In the genomic region with DNA sequence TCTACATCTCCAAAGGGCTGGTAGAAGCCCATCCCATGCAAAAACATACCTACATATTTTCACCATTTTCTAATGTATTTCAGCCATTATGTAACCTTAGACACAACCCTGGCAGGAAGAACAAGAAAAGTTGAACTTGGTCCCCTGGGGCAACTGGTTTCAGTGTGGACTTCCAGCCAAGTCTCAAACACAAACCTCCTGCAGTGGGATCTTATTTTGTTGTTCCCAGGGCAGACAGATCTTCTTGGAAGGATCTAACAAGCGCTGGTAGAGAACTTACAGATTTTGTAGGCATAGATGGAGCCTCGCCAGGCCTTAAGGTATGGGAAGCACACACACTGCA, we compare ENCODE assay signal across 28 cellular contexts.
"Had no signal": no experiment of that assay in that cellular context is flagged by ENCODE, and none has a peak within 500 bp of the region (broad histone marks: within the 10 kb centered on the region; RNA-seq: fewer than 3 reads in every experiment).

No MANE protein-coding gene starts in this region.

- H3K36me3 ChIP-seq: adrenal gland, ascending aorta, brain microvascular endothelial cell, lower lobe of right lung, neural progenitor cell, right atrium auricular region, vagina had no signal

- H3K9me3 ChIP-seq: adrenal gland, ascending aorta, lower lobe of right lung, right atrium auricular region, testis, vagina had no signal

- H3K9ac ChIP-seq: neural progenitor cell, parathyroid adenoma had no signal

- H3K4me1 ChIP-seq: lower lobe of right lung, parathyroid adenoma had no signal

- DNase-seq: activated CD4-positive, alpha-beta T cell treated with anti-CD3 and anti-CD28 coated beads for 36 hours; activated CD4-positive, CD25-positive, alpha-beta regulatory T cell; activated naive CD4-positive, alpha-beta T cell treated with anti-CD3 and anti-CD28 coated beads for 36 hours; activated naive CD8-positive, alpha-beta T cell treated with anti-CD3 and anti-CD28 coated beads for 36 hours; activated T-cell treated with anti-CD3 and anti-CD28 coated beads for 4 hours; activated T-cell treated with anti-CD3 and anti-CD28 coated beads, Interleukin-2, amount 50 U/mL, for 72 hours; brain microvascular endothelial cell; caudate nucleus; cortex of kidney; effector memory CD8-positive, alpha-beta T cell; glutamatergic neuron; kidney; left colon; lower lobe of right lung; mesenchymal stem cell; naive thymus-derived CD8-positive, alpha-beta T cell; occipital lobe; stimulated activated CD4-positive, alpha-beta T cell treated with anti-CD3 and anti-CD28 coated beads, Interleukin-2, amount 100 ng/mL, for 48 hours; stimulated activated naive CD8-positive, alpha-beta T cell treated with anti-CD3 and anti-CD28 coated beads, Interleukin-15, Interleukin-2, amounts not matched to agents 100 U/mL and 50 U/mL, for 24 hours; T-cell; testis had no signal

- H3K27ac ChIP-seq: adrenal gland, ascending aorta, brain microvascular endothelial cell, hepatocyte, lower lobe of right lung, neural progenitor cell, parathyroid adenoma, right atrium auricular region, testis, vagina had no signal

- H3K4me3 ChIP-seq: adrenal gland, ascending aorta, hepatocyte, lower lobe of right lung, neural progenitor cell, right atrium auricular region, testis, vagina had no signal

- H3K27me3 ChIP-seq: adrenal gland, ascending aorta, brain microvascular endothelial cell, hepatocyte, neural progenitor cell, right atrium auricular region, testis, vagina had no signal

- ATAC-seq: activated CD4-positive, alpha-beta T cell treated with anti-CD3 and anti-CD28 coated beads for 36 hours; activated T-cell treated with anti-CD3 and anti-CD28 coated beads, Interleukin-2, amount 50 U/mL, for 72 hours; effector memory CD8-positive, alpha-beta T cell; left colon; lower lobe of right lung; naive thymus-derived CD8-positive, alpha-beta T cell; stimulated activated naive CD8-positive, alpha-beta T cell treated with anti-CD3 and anti-CD28 coated beads, Interleukin-15, Interleukin-2, amounts not matched to agents 100 U/mL and 50 U/mL, for 24 hours; T-cell had no signal

- H3K4me2 ChIP-seq: hepatocyte, neural progenitor cell had no signal
